Comparison of ENCODE assay signal across 25 cellular contexts in the genomic region with DNA sequence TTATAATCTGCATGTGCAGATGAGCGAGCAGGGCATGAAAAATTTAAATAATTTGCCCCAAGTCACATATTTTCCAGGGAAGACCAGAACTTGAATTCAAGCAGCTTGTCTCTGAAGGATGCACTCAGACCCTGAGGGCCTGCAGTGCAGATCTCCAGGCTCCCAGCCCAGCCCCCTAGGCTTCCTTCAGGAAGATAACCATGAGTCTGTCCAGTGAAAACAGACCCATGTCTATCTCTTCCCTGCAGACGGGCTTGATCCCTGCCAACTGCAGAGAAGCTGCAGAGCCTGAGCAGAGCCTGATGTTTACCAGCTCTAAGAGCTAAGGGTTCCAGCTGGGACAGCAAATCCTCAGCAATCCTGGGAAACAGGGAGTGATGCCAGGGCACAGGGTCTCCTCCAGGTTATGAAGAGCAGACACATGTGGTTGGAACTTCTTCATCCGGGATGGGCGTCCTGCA.
"Had no signal": no experiment of that assay in that cellular context is flagged by ENCODE, and none has a peak within 500 bp of the region (broad histone marks: within the 10 kb centered on the region; RNA-seq: fewer than 3 reads in every experiment).

No MANE protein-coding gene starts in this region.

- H3K27ac Mint-ChIP-seq: activated B cell treated with CpG ODN at 0.5 μM for 24 hours; activated CD4-positive, alpha-beta memory T cell treated with anti-CD3 and anti-CD28 coated beads for 36 hours; activated naive CD4-positive, alpha-beta T cell treated with anti-CD3 and anti-CD28 coated beads for 36 hours; activated naive CD8-positive, alpha-beta T cell treated with anti-CD3 and anti-CD28 coated beads, Interleukin-2, amount 10 ng/mL, durations not matched to agents 7 days and 5 days; activated T-cell treated with anti-CD3 and anti-CD28 coated beads, Interleukin-2, amount 50 U/mL, for 72 hours; naive thymus-derived CD4-positive, alpha-beta T cell; stimulated activated memory B cell treated with anti-CD40 and anti-IgM and Interleukin-4, amounts not matched to agents 10 μg/mL and 1 μg/mL and 100 μg/mL, for 72 hours; T-helper 17 cell had no signal

- FAIRE-seq: endometrium, frontal cortex had no signal

- H3K9me3 Mint-ChIP-seq: activated B cell treated with CpG ODN at 0.5 μM for 24 hours; activated CD4-positive, alpha-beta memory T cell treated with anti-CD3 and anti-CD28 coated beads for 36 hours; activated naive CD4-positive, alpha-beta T cell treated with anti-CD3 and anti-CD28 coated beads for 36 hours; activated naive CD8-positive, alpha-beta T cell treated with anti-CD3 and anti-CD28 coated beads, Interleukin-2, amount 10 ng/mL, durations not matched to agents 7 days and 5 days; activated T-cell treated with anti-CD3 and anti-CD28 coated beads, Interleukin-2, amount 50 U/mL, for 72 hours; neural crest cell; stimulated activated memory B cell treated with anti-CD40 and anti-IgM and Interleukin-4, amounts not matched to agents 10 μg/mL and 1 μg/mL and 100 μg/mL, for 72 hours had no signal

- H3K9me3 ChIP-seq: sigmoid colon, stomach, transverse colon, vagina had no signal

- DNase-seq: activated B cell treated with CpG ODN at 0.5 μM for 24 hours; activated CD4-positive, alpha-beta memory T cell treated with anti-CD3 and anti-CD28 coated beads for 36 hours; activated CD4-positive, alpha-beta T cell treated with anti-CD3 and anti-CD28 coated beads for 4 hours; activated effector memory CD4-positive, alpha-beta T cell treated with Interleukin-2 at 50 U/mL for 16 hours; activated naive CD4-positive, alpha-beta T cell treated with anti-CD3 and anti-CD28 coated beads for 36 hours; activated naive CD8-positive, alpha-beta T cell treated with anti-CD3 and anti-CD28 coated beads, Interleukin-2, amount 10 ng/mL, durations not matched to agents 7 days and 5 days; activated T-cell treated with anti-CD3 and anti-CD28 coated beads, Interleukin-2, amount 50 U/mL, for 72 hours; amygdala; effector CD4-positive, alpha-beta T cell; glutamatergic neuron; naive thymus-derived CD4-positive, alpha-beta T cell; posterior cingulate gyrus; sigmoid colon; stimulated activated CD4-positive, alpha-beta T cell treated with anti-CD3 and anti-CD28 coated beads, Interleukin-15, amount 100 ng/mL, for 24 hours; stomach; T-helper 17 cell; transverse colon had no signal

- H3K4me1 Mint-ChIP-seq: activated B cell treated with CpG ODN at 0.5 μM for 24 hours; activated naive CD8-positive, alpha-beta T cell treated with anti-CD3 and anti-CD28 coated beads, Interleukin-2, amount 10 ng/mL, durations not matched to agents 7 days and 5 days; naive thymus-derived CD4-positive, alpha-beta T cell; T-helper 17 cell had no signal

- ATAC-seq: activated T-cell treated with anti-CD3 and anti-CD28 coated beads, Interleukin-2, amount 50 U/mL, for 72 hours; naive thymus-derived CD4-positive, alpha-beta T cell; stimulated activated memory B cell treated with anti-CD40 and anti-IgM and Interleukin-4, amounts not matched to agents 10 μg/mL and 1 μg/mL and 100 μg/mL, for 72 hours; T-helper 17 cell had no signal

- H3K36me3 Mint-ChIP-seq: activated CD4-positive, alpha-beta memory T cell treated with anti-CD3 and anti-CD28 coated beads for 36 hours; activated naive CD8-positive, alpha-beta T cell treated with anti-CD3 and anti-CD28 coated beads, Interleukin-2, amount 10 ng/mL, durations not matched to agents 7 days and 5 days; stimulated activated memory B cell treated with anti-CD40 and anti-IgM and Interleukin-4, amounts not matched to agents 10 μg/mL and 1 μg/mL and 100 μg/mL, for 72 hours had no signal

- H3K27me3 ChIP-seq: sigmoid colon, stomach, transverse colon, vagina had no signal

- H3K4me3 Mint-ChIP-seq: activated B cell treated with CpG ODN at 0.5 μM for 24 hours; activated CD4-positive, alpha-beta memory T cell treated with anti-CD3 and anti-CD28 coated beads for 36 hours; activated naive CD4-positive, alpha-beta T cell treated with anti-CD3 and anti-CD28 coated beads for 36 hours; activated naive CD8-positive, alpha-beta T cell treated with anti-CD3 and anti-CD28 coated beads, Interleukin-2, amount 10 ng/mL, durations not matched to agents 7 days and 5 days; activated T-cell treated with anti-CD3 and anti-CD28 coated beads, Interleukin-2, amount 50 U/mL, for 72 hours; naive thymus-derived CD4-positive, alpha-beta T cell; neural crest cell; stimulated activated memory B cell treated with anti-CD40 and anti-IgM and Interleukin-4, amounts not matched to agents 10 μg/mL and 1 μg/mL and 100 μg/mL, for 72 hours; T-helper 17 cell had no signal

- H3K27ac ChIP-seq: cardiac muscle cell, stomach, transverse colon, vagina had no signal

- H3K36me3 ChIP-seq: cardiac muscle cell, sigmoid colon, stomach, transverse colon, vagina had no signal

- H3K4me3 ChIP-seq: cardiac muscle cell, lung, sigmoid colon, smooth muscle cell, stomach, transverse colon, vagina had no signal
